2 cellular contexts compared by ENCODE assay signal in the genomic region with DNA sequence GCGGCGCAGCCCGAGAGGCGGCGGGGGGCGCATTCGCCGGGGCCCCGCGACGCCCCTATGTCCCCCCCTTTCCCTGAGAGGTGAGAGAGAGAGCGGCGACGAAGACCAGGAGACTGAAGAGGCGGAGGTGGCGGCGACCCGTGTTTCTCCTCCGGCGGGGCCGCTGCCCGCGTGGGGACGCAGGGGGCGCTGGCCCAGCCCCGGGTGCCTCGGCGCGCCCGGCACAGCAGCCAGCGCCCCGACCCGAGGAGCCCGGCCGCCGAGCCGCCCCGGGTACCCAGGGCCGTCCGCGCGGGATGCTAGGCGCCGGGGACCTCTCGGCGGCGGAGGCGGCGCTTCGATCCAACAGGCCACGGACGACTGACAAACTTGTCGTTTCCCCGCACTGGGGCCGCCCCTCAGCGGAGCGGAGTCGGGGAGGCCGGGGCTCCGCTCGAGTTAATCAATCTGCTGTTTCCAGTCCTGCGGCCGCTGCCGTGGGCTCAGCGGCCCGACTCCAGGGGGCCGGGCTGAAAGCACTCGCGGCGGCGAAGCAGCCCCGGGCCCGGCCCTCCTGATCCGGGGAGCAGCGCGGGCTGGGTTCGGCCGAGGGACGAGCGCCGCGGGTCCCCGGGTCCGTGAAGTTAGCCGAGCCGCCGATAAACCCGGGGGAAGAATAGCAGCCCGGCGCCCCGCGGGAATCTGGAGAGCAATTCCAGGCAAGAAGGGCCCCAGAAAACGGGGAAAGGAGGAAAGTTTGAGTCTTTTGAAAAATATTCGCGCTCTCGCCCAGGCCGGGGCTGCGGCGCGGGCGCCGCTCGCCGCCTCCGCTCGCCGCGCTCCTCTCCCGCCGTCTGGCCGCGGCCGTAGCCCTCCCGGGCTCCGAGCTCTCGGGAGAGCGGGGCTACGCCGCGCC.
TF ChIP-seq lines count a peak whose summit lies in the region.

No MANE protein-coding gene starts in this region.

TF ChIP-seq in A549, 52 proteins besides CTCF, POLR2A, EP300 and RAD21:
- TF ChIP-seq, protein P1, sequence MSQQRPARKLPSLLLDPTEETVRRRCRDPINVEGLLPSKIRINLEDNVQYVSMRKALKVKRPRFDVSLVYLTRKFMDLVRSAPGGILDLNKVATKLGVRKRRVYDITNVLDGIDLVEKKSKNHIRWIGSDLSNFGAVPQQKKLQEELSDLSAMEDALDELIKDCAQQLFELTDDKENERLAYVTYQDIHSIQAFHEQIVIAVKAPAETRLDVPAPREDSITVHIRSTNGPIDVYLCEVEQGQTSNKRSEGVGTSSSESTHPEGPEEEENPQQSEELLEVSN (IDR thresholded peaks at IDR 0.05; ENCODE audit: borderline replicate concordance, low read depth): 0 out of 2 replicates have a peak, but pooled peaks have one; percentile 19
- TF ChIP-seq PHF8 (IDR thresholded peaks at IDR 0.05; ENCODE audit: borderline replicate concordance, low read depth) (0 out of 2 replicates have a peak, but pooled peaks have one; percentile 19), NPAS2 (CRISPR knock-in tag; IDR thresholded peaks at IDR 0.05; ENCODE audit: borderline replicate concordance) (no peak)

TF ChIP-seq in K562, 482 proteins besides CTCF, POLR2A, EP300 and RAD21 (continues in another document):
- TF ChIP-seq, protein P2, sequence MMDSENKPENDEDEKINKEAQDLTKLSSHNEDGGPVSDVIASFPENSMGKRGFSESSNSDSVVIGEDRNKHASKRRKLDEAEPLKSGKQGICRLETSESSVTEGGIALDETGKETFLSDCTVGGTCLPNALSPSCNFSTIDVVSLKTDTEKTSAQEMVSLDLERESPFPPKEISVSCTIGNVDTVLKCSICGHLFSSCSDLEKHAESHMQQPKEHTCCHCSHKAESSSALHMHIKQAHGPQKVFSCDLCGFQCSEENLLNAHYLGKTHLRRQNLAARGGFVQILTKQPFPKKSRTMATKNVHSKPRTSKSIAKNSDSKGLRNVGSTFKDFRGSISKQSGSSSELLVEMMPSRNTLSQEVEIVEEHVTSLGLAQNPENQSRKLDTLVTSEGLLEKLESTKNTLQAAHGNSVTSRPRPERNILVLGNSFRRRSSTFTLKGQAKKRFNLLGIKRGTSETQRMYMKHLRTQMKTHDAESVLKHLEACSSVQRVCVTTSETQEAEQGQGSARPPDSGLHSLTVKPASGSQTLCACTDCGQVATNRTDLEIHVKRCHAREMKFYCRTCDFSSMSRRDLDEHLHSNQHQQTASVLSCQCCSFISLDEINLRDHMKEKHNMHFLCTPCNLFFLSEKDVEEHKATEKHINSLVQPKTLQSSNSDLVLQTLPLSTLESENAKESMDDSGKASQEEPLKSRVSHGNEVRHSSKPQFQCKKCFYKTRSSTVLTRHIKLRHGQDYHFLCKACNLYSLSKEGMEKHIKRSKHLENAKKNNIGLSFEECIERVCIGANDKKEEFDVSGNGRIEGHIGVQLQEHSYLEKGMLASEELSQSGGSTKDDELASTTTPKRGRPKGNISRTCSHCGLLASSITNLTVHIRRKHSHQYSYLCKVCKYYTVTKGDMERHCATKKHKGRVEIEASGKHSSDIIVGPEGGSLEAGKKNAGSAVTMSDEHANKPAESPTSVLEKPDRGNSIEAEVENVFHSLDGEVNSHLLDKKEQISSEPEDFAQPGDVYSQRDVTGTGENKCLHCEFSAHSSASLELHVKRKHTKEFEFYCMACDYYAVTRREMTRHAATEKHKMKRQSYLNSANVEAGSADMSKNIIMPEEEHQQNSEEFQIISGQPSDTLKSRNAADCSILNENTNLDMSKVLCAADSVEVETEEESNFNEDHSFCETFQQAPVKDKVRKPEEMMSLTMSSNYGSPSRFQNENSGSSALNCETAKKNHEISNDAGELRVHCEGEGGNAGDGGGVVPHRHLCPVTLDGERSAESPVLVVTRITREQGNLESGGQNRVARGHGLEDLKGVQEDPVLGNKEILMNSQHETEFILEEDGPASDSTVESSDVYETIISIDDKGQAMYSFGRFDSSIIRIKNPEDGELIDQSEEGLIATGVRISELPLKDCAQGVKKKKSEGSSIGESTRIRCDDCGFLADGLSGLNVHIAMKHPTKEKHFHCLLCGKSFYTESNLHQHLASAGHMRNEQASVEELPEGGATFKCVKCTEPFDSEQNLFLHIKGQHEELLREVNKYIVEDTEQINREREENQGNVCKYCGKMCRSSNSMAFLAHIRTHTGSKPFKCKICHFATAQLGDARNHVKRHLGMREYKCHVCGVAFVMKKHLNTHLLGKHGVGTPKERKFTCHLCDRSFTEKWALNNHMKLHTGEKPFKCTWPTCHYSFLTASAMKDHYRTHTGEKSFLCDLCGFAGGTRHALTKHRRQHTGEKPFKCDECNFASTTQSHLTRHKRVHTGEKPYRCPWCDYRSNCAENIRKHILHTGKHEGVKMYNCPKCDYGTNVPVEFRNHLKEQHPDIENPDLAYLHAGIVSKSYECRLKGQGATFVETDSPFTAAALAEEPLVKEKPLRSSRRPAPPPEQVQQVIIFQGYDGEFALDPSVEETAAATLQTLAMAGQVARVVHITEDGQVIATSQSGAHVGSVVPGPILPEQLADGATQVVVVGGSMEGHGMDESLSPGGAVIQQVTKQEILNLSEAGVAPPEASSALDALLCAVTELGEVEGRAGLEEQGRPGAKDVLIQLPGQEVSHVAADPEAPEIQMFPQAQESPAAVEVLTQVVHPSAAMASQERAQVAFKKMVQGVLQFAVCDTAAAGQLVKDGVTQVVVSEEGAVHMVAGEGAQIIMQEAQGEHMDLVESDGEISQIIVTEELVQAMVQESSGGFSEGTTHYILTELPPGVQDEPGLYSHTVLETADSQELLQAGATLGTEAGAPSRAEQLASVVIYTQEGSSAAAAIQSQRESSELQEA (IDR thresholded peaks at IDR 0.05; ENCODE audit: low read depth): no peak
- TF ChIP-seq HNRNPL (IDR thresholded peaks at IDR 0.05; ENCODE audit: low read depth, low read length): no peak
- no peak for TF ChIP-seq ZNF311 (CRISPR knock-in tag; IDR thresholded peaks at IDR 0.05)
- no peak for TF ChIP-seq RUNX1 (IDR thresholded peaks at IDR 0.05; ENCODE audit: low read depth)
- TF ChIP-seq, protein P3, sequence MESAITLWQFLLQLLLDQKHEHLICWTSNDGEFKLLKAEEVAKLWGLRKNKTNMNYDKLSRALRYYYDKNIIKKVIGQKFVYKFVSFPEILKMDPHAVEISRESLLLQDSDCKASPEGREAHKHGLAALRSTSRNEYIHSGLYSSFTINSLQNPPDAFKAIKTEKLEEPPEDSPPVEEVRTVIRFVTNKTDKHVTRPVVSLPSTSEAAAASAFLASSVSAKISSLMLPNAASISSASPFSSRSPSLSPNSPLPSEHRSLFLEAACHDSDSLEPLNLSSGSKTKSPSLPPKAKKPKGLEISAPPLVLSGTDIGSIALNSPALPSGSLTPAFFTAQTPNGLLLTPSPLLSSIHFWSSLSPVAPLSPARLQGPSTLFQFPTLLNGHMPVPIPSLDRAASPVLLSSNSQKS (CRISPR knock-in tag; IDR thresholded peaks at IDR 0.05): no peak
- TF ChIP-seq ILF3 (IDR thresholded peaks at IDR 0.05; ENCODE audit: borderline replicate concordance): no peak
- no peak for TF ChIP-seq ELF4 (CRISPR knock-in tag; IDR thresholded peaks at IDR 0.05)
- no peak for TF ChIP-seq MCM3 (IDR thresholded peaks at IDR 0.05)
- no peak for TF ChIP-seq SP1 (CRISPR knock-in tag; IDR thresholded peaks at IDR 0.05)
- TF ChIP-seq SLC30A9 (CRISPR knock-in tag; IDR thresholded peaks at IDR 0.05): no peak
- TF ChIP-seq, protein P1 (IDR thresholded peaks at IDR 0.05; ENCODE audit: borderline replicate concordance in 1 of 2, extremely low read depth in 1 of 2, insufficient read depth in 1 of 2, insufficient read length in 1 of 2, low read depth in 1 of 2, low read length in 1 of 2, poor library complexity in 1 of 2, severe bottlenecking in 1 of 2): peak in 1 of 2 experiments; percentile 54
- TF ChIP-seq POLR2B (IDR thresholded peaks at IDR 0.05; ENCODE audit: low read depth, partially characterized antibody): no peak
- TF ChIP-seq CXXC5 (CRISPR knock-in tag; IDR thresholded peaks at IDR 0.05): peak; percentile 57; the same call in 1 of the 2 replicates
- TF ChIP-seq, protein P4, sequence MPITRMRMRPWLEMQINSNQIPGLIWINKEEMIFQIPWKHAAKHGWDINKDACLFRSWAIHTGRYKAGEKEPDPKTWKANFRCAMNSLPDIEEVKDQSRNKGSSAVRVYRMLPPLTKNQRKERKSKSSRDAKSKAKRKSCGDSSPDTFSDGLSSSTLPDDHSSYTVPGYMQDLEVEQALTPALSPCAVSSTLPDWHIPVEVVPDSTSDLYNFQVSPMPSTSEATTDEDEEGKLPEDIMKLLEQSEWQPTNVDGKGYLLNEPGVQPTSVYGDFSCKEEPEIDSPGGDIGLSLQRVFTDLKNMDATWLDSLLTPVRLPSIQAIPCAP (CRISPR knock-in tag; IDR thresholded peaks at IDR 0.05; ENCODE audit: borderline replicate concordance): no peak
- TF ChIP-seq, protein P5, sequence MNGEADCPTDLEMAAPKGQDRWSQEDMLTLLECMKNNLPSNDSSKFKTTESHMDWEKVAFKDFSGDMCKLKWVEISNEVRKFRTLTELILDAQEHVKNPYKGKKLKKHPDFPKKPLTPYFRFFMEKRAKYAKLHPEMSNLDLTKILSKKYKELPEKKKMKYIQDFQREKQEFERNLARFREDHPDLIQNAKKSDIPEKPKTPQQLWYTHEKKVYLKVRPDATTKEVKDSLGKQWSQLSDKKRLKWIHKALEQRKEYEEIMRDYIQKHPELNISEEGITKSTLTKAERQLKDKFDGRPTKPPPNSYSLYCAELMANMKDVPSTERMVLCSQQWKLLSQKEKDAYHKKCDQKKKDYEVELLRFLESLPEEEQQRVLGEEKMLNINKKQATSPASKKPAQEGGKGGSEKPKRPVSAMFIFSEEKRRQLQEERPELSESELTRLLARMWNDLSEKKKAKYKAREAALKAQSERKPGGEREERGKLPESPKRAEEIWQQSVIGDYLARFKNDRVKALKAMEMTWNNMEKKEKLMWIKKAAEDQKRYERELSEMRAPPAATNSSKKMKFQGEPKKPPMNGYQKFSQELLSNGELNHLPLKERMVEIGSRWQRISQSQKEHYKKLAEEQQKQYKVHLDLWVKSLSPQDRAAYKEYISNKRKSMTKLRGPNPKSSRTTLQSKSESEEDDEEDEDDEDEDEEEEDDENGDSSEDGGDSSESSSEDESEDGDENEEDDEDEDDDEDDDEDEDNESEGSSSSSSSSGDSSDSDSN (IDR thresholded peaks at IDR 0.05; ENCODE audit: borderline replicate concordance in 1 of 2, low read depth in 2 of 2, low read length in 2 of 2): peak in 1 of 2 experiments; percentile 92; a peak in 2 of 4 replicates
- no peak for TF ChIP-seq ZFP36 (IDR thresholded peaks at IDR 0.05; ENCODE audit: low read depth, low read length, partially characterized antibody)
- TF ChIP-seq ZFX (CRISPR knock-in tag; IDR thresholded peaks at IDR 0.05): peak; percentile 27; the same call in 1 of the 2 replicates
- no peak for TF ChIP-seq PTRF (tag; IDR thresholded peaks at IDR 0.05)
- TF ChIP-seq IFI16 (CRISPR knock-in tag; IDR thresholded peaks at IDR 0.05): no peak
- no peak for TF ChIP-seq ESRRB (CRISPR knock-in tag; IDR thresholded peaks at IDR 0.05; ENCODE audit: borderline replicate concordance)
- TF ChIP-seq, protein P6, sequence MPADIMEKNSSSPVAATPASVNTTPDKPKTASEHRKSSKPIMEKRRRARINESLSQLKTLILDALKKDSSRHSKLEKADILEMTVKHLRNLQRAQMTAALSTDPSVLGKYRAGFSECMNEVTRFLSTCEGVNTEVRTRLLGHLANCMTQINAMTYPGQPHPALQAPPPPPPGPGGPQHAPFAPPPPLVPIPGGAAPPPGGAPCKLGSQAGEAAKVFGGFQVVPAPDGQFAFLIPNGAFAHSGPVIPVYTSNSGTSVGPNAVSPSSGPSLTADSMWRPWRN (IDR thresholded peaks at IDR 0.05; ENCODE audit: low read depth): no peak
- no peak for TF ChIP-seq STAT5A (IDR thresholded peaks at IDR 0.05; ENCODE audit: borderline replicate concordance, low read length)
- TF ChIP-seq, protein P7, sequence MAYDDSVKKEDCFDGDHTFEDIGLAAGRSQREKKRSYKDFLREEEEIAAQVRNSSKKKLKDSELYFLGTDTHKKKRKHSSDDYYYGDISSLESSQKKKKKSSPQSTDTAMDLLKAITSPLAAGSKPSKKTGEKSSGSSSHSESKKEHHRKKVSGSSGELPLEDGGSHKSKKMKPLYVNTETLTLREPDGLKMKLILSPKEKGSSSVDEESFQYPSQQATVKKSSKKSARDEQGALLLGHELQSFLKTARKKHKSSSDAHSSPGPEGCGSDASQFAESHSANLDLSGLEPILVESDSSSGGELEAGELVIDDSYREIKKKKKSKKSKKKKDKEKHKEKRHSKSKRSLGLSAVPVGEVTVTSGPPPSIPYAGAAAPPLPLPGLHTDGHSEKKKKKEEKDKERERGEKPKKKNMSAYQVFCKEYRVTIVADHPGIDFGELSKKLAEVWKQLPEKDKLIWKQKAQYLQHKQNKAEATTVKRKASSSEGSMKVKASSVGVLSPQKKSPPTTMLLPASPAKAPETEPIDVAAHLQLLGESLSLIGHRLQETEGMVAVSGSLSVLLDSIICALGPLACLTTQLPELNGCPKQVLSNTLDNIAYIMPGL (CRISPR knock-in tag; IDR thresholded peaks at IDR 0.05): no peak
- no peak for TF ChIP-seq RBM22 (IDR thresholded peaks at IDR 0.05; ENCODE audit: low read depth, low read length, poor library complexity, severe bottlenecking)
- no peak for TF ChIP-seq FOS (IDR thresholded peaks at IDR 0.05; ENCODE audit: extremely low read depth, insufficient read length)
- TF ChIP-seq SIN3A (IDR thresholded peaks at IDR 0.05; ENCODE audit: borderline replicate concordance in 2 of 2, control insufficient read depth in 1 of 2, low read depth in 2 of 2, low read length in 2 of 2): 0 out of 4 replicates have a peak, but pooled peaks of 1 of the 2 experiments have one; percentile 39
- TF ChIP-seq ZNF79 (CRISPR knock-in tag; IDR thresholded peaks at IDR 0.05; ENCODE audit: low read depth): no peak
- peak; percentile 63; the same call in 1 of the 2 replicates for TF ChIP-seq KDM2B (CRISPR knock-in tag; IDR thresholded peaks at IDR 0.05)
- TF ChIP-seq RB1 (IDR thresholded peaks at IDR 0.05; ENCODE audit: low read depth): peak; percentile 57; the same call in 1 of the 2 replicates
- no peak for TF ChIP-seq ZNF184 (CRISPR knock-in tag; IDR thresholded peaks at IDR 0.05)
- no peak for TF ChIP-seq NR2F6 (CRISPR knock-in tag; IDR thresholded peaks at IDR 0.05)
- 0 out of 2 replicates have a peak, but pooled peaks have one; percentile 10 for TF ChIP-seq CTBP1 (IDR thresholded peaks at IDR 0.05; ENCODE audit: borderline replicate concordance)
- TF ChIP-seq HNRNPK (IDR thresholded peaks at IDR 0.05; ENCODE audit: low read depth, low read length, poor library complexity, severe bottlenecking): no peak
